In the genomic region with DNA sequence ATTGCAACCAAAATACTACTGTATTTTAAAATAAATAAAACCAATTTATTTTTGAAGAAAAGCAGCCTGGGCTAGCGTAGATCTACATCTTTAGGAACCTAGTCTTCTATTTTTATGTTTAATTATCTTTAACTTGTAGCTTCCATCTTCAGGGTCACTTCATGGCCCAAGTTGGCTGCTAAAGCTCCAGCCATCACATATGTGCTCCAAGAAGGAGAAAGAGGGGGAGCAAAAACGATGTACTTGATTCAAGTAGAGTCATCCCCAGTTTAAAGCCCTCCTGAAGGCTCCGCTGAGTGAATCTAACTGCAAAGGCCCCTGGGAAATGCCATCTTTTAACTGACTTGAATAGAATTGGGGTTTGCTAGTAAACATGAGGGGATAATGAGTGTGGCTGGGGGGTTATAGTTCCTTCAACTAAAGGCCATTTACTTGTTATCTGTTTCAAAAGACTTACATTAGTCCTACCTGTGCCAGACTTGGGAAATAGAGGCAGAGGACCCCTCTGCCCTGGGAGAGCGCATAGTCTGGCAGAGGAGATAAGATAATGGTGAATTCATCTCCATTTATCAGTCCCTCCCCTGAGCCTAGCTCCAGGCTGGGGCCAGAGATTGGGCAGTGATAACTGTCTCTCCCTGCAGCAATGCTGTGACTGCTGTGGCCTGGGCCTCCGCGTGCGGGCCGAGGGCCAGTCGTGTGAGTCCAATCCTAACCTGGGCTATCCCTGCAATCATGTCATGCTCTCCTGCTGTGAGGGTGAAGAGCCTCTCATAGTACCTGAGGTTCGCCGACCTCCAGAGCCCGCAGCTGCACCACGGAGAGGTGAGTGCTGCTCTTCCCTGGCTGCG, we compare ENCODE assay signal across 17 cellular contexts.
"Had no signal": no experiment of that assay in that cellular context is flagged by ENCODE, and none has a peak within 500 bp of the region (broad histone marks: within the 10 kb centered on the region; RNA-seq: fewer than 3 reads in every experiment).

No MANE protein-coding gene starts in this region.

- H3K27me3 ChIP-seq: dorsolateral prefrontal cortex, heart left ventricle, ovary, suprapubic skin, thyroid gland had no signal

- H3K4me1 ChIP-seq: heart left ventricle, suprapubic skin, thyroid gland had no signal

- DNase-seq: central memory CD4-positive, alpha-beta T cell; cortex of kidney; effector CD8-positive, alpha-beta T cell; foreskin melanocyte; hypothalamus; naive thymus-derived CD4-positive, alpha-beta T cell; nucleus accumbens; small intestine; stimulated activated CD4-positive, alpha-beta T cell treated with anti-CD3 and anti-CD28 coated beads, Interleukin-2, amount 100 ng/mL, for 48 hours; stimulated activated naive CD4-positive, alpha-beta T cell treated with Interleukin-2 at 50 U/mL for 16 hours had no signal

- ATAC-seq: left lobe of liver; naive thymus-derived CD4-positive, alpha-beta T cell had no signal

- H3K27ac ChIP-seq: dorsolateral prefrontal cortex, ovary, thyroid gland had no signal

- H3K4me3 ChIP-seq: dorsolateral prefrontal cortex, heart left ventricle, lung, ovary, suprapubic skin, thyroid gland had no signal

- H3K36me3 ChIP-seq: ovary, thyroid gland had no signal

- H3K9me3 ChIP-seq: ovary, suprapubic skin, thyroid gland had no signal
